Comparison of ENCODE assay signal across 1 cellular context in the genomic region with DNA sequence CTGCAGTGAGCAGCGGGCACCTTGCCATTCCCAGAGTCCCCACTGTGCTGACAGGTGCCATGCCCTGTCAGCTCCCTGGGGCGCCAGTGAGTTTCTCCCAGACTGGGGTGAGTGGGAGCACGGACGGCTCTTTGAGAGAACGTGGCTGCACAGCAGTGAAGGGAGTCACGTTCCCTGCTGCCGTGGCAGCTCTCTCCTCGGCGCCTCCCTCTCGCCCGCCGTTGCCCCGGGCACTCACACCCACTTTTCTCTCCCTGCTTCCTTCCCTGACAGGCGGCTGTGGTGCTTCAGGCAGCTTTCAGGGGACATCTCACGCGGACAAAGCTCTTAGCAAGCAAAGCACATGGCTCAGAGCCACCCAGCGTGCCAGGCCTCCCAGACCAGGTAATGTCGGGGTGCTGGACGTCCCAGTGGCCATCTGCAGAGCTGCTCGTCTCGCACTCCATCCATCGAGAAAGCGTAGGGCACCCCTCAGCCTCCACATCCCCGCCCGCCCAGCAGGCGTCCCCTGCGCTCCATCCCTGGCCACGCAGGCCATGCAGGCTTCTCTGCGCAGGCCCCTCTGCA.
A peak's percentile ranks its signal among the peaks of the same experiment; 100 is the strongest.
TF ChIP-seq lines count a peak whose summit lies in the region.

No MANE protein-coding gene starts in this region.

TF ChIP-seq in HepG2, 621 proteins besides CTCF, POLR2A, EP300 and RAD21:
- TF ChIP-seq STAG1 (CRISPR knock-in tag; IDR thresholded peaks at IDR 0.05), result peak; percentile 35
- TF ChIP-seq ZNF367 (CRISPR knock-in tag; IDR thresholded peaks at IDR 0.05; ENCODE audit: borderline replicate concordance), result no peak
TF ChIP-seq in HepG2: peak in this region for 1.
